Comparison of ENCODE assay signal across 8 cellular contexts in genomic region chr12:116863275-116863767, GRCh38. TPM values are rescaled to one million over a fixed set of nuclear protein-coding genes. Genes with fewer than 3 reads are reported as not detected.
DNase-seq lines count a peak whose midpoint lies in the region; ATAC-seq and TF ChIP-seq lines count a peak whose summit lies in the region.

No MANE protein-coding gene starts in this region.

- no peaks in the 10 kb centered on the region for H3K9me3 ChIP-seq in heart right ventricle
- H3K9me3 ChIP-seq in right atrium auricular region, result no peaks in the 10 kb centered on the region
- no peaks in the 10 kb centered on the region for H3K9me3 ChIP-seq in OCI-LY7 (ENCODE audit: low read length)

- 63 to 76% methylated on average over 6 of the region's 6 CpGs for WGBS in heart right ventricle, 2 donors

- CTCF ChIA-PET in OCI-LY7 (lab: Charles Lee; ENCODE audit: unreplicated experiment), result interaction anchor here (0.6 to 1.2 kb wide), 5 partner anchors 17 to 241 kb away, joined by 3 read pairs; no protein-coding TSS in a partner anchor

- no peaks in the 10 kb centered on the region for H4K20me1 ChIP-seq in OCI-LY7 (ENCODE audit: insufficient read depth, low read length)

- H3K4me3 ChIP-seq in heart right ventricle, result no peak overlapping the region
- no peak overlapping the region for H3K4me3 ChIP-seq in right atrium auricular region
- H3K4me3 ChIP-seq in OCI-LY7 (ENCODE audit: low read depth, low read length, poor library complexity, severe bottlenecking), result no peak overlapping the region
- H3K4me3 ChIP-seq in foreskin fibroblast (ENCODE audit: low read depth in 1 of 2, low read length in 2 of 2), result no peak overlapping the region

- BruUV-seq in OCI-LY7 (replicated peaks; lab: Mats Ljungman, UMichigan), result no TSS peak

- H3K4me1 ChIP-seq in heart right ventricle, result peaks cover 0 to 26% (median 4%) of the 10 kb centered on the region in 9 donors
- H3K4me1 ChIP-seq in right atrium auricular region, result peaks cover 0 to 12% of the 10 kb centered on the region in 2 donors
- H3K4me1 ChIP-seq in OCI-LY7 (ENCODE audit: insufficient read depth, low read length, poor library complexity, severe bottlenecking), result peaks cover 67% of the 10 kb centered on the region

- ATAC-seq in heart right ventricle (no peak), GM19397 (IDR thresholded peaks at IDR 0.05; ENCODE audit: unreplicated experiment) (no peak), HG03108 (IDR thresholded peaks at IDR 0.05; ENCODE audit: unreplicated experiment) (no peak)

- intact Hi-C loops in heart right ventricle (cut with DNase I) (no loop called here), OCI-LY7 (cut with micrococcal nuclease; ENCODE audit: unreplicated experiment) (no loop called here)

- POLR2A ChIA-PET in OCI-LY7 (lab: Charles Lee), result interaction anchor here (0.7 to 1.4 kb wide), 5 partner anchors 17 to 154 kb away, joined by 3 to 5 read pairs (median 3); no protein-coding TSS in a partner anchor

- H3K79me2 ChIP-seq in OCI-LY7 (ENCODE audit: insufficient read depth, low read depth, low read length), result no peaks in the 10 kb centered on the region

- TF ChIP-seq CTCF in heart right ventricle (IDR thresholded peaks at IDR 0.05) (peak in 6 of 9 donors; percentile 16 to 48 (median 26)), right atrium auricular region (IDR thresholded peaks at IDR 0.05) (peak in 1 of 2 donors; percentile 30), OCI-LY7 (conservative IDR thresholded peaks at IDR 0.05; ENCODE audit: low read length) (peak; percentile 98), foreskin fibroblast (IDR thresholded peaks at IDR 0.05; ENCODE audit: low read depth, low read length) (peak; percentile 69)

- DNase-seq in heart right ventricle (no peak), right atrium auricular region (ENCODE audit: low spot score) (no peak), OCI-LY7 (ENCODE audit: low spot score) (peak; percentile 53), foreskin fibroblast (peak; percentile 26 to 65), activated gamma-delta T cell (lab: John Stamatoyannopoulos, UW) (no peak)
- DNase-seq in activated effector memory CD4-positive, alpha-beta T cell treated with anti-CD3 and anti-CD28 coated beads, Interleukin-2, amount 50 U/mL, for 16 hours, result no peak

- H3K36me3 ChIP-seq in heart right ventricle, result no peaks in the 10 kb centered on the region
- H3K36me3 ChIP-seq in right atrium auricular region, result no peaks in the 10 kb centered on the region
- no peaks in the 10 kb centered on the region; the same call in 1 of the 2 replicates for H3K36me3 ChIP-seq in OCI-LY7 (ENCODE audit: insufficient read depth, low read length)

- H3K27me3 ChIP-seq in heart right ventricle (peaks cover 0 to 9% (median 3%) of the 10 kb centered on the region in 7 donors), right atrium auricular region (no peaks in the 10 kb centered on the region)

- H3K9me2 ChIP-seq in OCI-LY7 (ENCODE audit: insufficient read depth, low read length), result no peaks in the 10 kb centered on the region

- H3K27ac ChIP-seq in heart right ventricle (no peak overlapping the region), right atrium auricular region (no peak overlapping the region), OCI-LY7 (ENCODE audit: low read depth, low read length, poor library complexity, severe bottlenecking) (peak overlapping the region; percentile 39)

- H2AFZ ChIP-seq in OCI-LY7 (ENCODE audit: low read length), result no peak overlapping the region

- peak overlapping the region; percentile 12; the same call in 1 of the 2 replicates for H3K4me2 ChIP-seq in OCI-LY7 (ENCODE audit: low read length)

RNA-seq across cellular contexts. Expression of gene HRK, which starts 17.9 kb away (rescaled TPM):
- total RNA-seq in heart right ventricle (1 to 10 TPM in 2 of 10 donors, under 1 TPM in 6, not detected in 2; 0.25 to 2.9 (median 0.57) TPM), right atrium auricular region (under 1 TPM in 1 of 2 donors, not detected in 1; 0.08 TPM), OCI-LY7 (2022) (17.8 and 23.7 TPM in 2 replicates)
- polyA plus RNA-seq in heart right ventricle, result under 1 TPM; 0.03 to 0.07 TPM
- 16.5 and 19.8 TPM in 2 replicates for total RNA-seq in OCI-LY7 (2014; rRNA removed; shearing (Covaris generic))

RNA-seq across cellular contexts. Expression of gene FBXW8, which starts 47.4 kb away (rescaled TPM):
- total RNA-seq in heart right ventricle (10 to 100 TPM in 1 of 10 donors, 1 to 10 TPM in 9; 5.3 to 11.3 (median 7.6) TPM), right atrium auricular region (1 to 10 TPM; 7.9 to 9.0 TPM), OCI-LY7 (2022) (29.8 and 32.4 TPM in 2 replicates)
- 1 to 10 TPM; 2.4 to 3.7 TPM for polyA plus RNA-seq in heart right ventricle
- total RNA-seq in OCI-LY7 (2014; rRNA removed; shearing (Covaris generic)), result 22.4 and 34.0 TPM in 2 replicates

Comparison
In these comparisons a context has a peak if more than half of its experiments do, and no peak if none do; other contexts are left out.
1. DNase-seq: peak in OCI-LY7 (single experiment) and foreskin fibroblast (2 of 2); none in heart right ventricle (0 of 2), right atrium auricular region (single experiment), activated effector memory CD4-positive, alpha-beta T cell treated with anti-CD3 and anti-CD28 coated beads, Interleukin-2, amount 50 U/mL, for 16 hours (single experiment) and activated gamma-delta T cell (single experiment).
2. RNA of gene HRK, which starts 17.9 kb away (total RNA-seq): 16.5 to 23.7 TPM in OCI-LY7; 0.25 to 2.9 TPM in heart right ventricle and 0.08 TPM in right atrium auricular region; every median in the first group is over 4 times any median in the second.